Comparison of ENCODE assay signal across 8 cellular contexts in the genomic region with DNA sequence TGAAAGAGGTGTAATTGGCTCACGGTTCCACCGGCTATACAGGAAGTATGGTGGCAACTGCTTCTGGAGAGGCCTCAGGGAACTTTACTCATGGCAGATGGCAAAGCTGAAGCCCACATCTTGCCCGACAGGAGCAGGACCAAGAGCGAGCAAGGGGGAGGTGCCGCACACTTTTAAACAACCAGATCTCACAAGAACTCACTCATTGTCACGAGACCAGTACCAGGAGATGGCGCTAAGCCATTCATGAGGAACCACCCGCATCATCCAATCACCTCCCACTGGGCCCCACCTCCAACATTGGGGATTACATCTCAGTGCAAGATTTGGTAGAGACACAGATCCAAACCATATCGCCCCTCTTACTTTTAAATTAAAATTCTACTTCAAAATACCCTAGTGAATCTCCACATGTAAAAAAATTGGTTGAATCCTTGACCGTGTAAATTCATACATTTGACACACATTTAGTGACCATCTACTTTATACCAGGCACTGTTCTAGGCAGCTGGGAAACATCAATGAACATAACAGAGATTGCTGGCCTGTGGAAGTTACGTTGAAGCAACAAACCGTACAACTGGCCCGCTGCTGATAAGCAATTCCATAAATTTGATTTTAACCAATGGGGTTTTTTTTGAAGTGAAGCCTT.
A peak's percentile ranks its signal among the peaks of the same experiment; 100 is the strongest.
DNase-seq lines count a peak whose midpoint lies in the region; ATAC-seq and TF ChIP-seq lines count a peak whose summit lies in the region.

No MANE protein-coding gene starts in this region.

- H3K4me3 ChIP-seq in NB4 (ENCODE audit: low read depth, low read length) = no peak overlapping the region
- no peak overlapping the region for H3K4me3 ChIP-seq in brain microvascular endothelial cell (ENCODE audit: low read depth, low read length)
- no peak overlapping the region for H3K4me3 ChIP-seq in gastrocnemius medialis

- no peaks in the 10 kb centered on the region for H3K36me3 ChIP-seq in brain microvascular endothelial cell (replicated peaks)
- no peaks in the 10 kb centered on the region for H3K36me3 ChIP-seq in gastrocnemius medialis

- peaks cover 48 to 51% of the 10 kb centered on the region in 2 donors for H3K4me1 ChIP-seq in gastrocnemius medialis

- H3K9me3 ChIP-seq in gastrocnemius medialis = no peaks in the 10 kb centered on the region

- ATAC-seq in gastrocnemius medialis (no peak), HG02642 (IDR thresholded peaks at IDR 0.05; ENCODE audit: poor library complexity, unreplicated experiment) (no peak)

- DNase-seq in NCI-H524 (lab: John Stamatoyannopoulos, UW) (peak; percentile 45 to 58), NCI-H524 treated with DMSO at 0.1 percent for 48 hours (lab: John Stamatoyannopoulos, UW) (no peak), NB4 (ENCODE audit: low read depth) (peak; percentile 34), brain microvascular endothelial cell (peak; percentile 34), gastrocnemius medialis (no peak), GF-D8 (lab: John Stamatoyannopoulos, UW) (no peak), SW 1271 (lab: John Stamatoyannopoulos, UW) (no peak)

- peak overlapping the region; percentile 41 for H3K27ac ChIP-seq in brain microvascular endothelial cell
- peak overlapping the region; percentile 64 to 82 (median 77) for H3K27ac ChIP-seq in gastrocnemius medialis

- TF ChIP-seq POLR2A in NB4 (IDR thresholded peaks at IDR 0.05; ENCODE audit: extremely low read depth, insufficient read length) (no peak), gastrocnemius medialis (IDR thresholded peaks at IDR 0.05) (no peak)

- in situ Hi-C loops in brain microvascular endothelial cell (cut with HindIII; ENCODE audit: low pct_ligation_motif_present, low sequenced_read_pairs) (loop anchor here (25.0 kb wide), 1 partner anchor 221 kb away; no protein-coding TSS in a partner anchor), gastrocnemius medialis (cut with MboI; ENCODE audit: low sequenced_read_pairs in 4 of 4) (loop anchor here (25.0 kb wide), 2 partner anchors 121 to 521 kb away; partner anchors contain the start of gene MALT1 (in 2 of the 4))

- intact Hi-C loops in gastrocnemius medialis (cut with DNase I; ENCODE audit: low total_unique reads) = loop anchor here (5.0 to 10.0 kb wide), 2 partner anchors 96 to 524 kb away; no protein-coding TSS in a partner anchor

- TF ChIP-seq CTCF in NB4 (IDR thresholded peaks at IDR 0.05; ENCODE audit: low read depth, low read length) (peak; percentile 16), brain microvascular endothelial cell (IDR thresholded peaks at IDR 0.05; ENCODE audit: low read depth, low read length, missing control alignments) (peak; percentile 44), gastrocnemius medialis (IDR thresholded peaks at IDR 0.05 in 4 of 5, conservative IDR thresholded peaks at IDR 0.05 in 1 of 5) (no peak)

- H3K27me3 ChIP-seq in brain microvascular endothelial cell (replicated peaks) (no peaks in the 10 kb centered on the region), gastrocnemius medialis (no peaks in the 10 kb centered on the region)

Comparison
In these comparisons a context has a peak if more than half of its experiments do, and no peak if none do; other contexts are left out.
1. DNase-seq: peak in NCI-H524 (2 of 2), NB4 (single experiment) and brain microvascular endothelial cell (single experiment); none in NCI-H524 treated with DMSO at 0.1 percent for 48 hours (single experiment), gastrocnemius medialis (0 of 2), GF-D8 (single experiment) and SW 1271 (0 of 2).
2. CTCF ChIP-seq: peak in NB4 (single experiment) and brain microvascular endothelial cell (single experiment); none in gastrocnemius medialis (0 of 5).